Comparison of ENCODE assay signal across 13 cellular contexts in genomic region chr12:82019533-82019932, GRCh38.
DNase-seq lines count a peak whose midpoint lies in the region; ATAC-seq and TF ChIP-seq lines count a peak whose summit lies in the region.
"Had no signal": no experiment of that assay in that cellular context is flagged by ENCODE, and none has a peak within 500 bp of the region (broad histone marks: within the 10 kb centered on the region; RNA-seq: fewer than 3 reads in every experiment).

No MANE protein-coding gene starts in this region.

- H4K20me1 ChIP-seq in SK-N-SH (ENCODE audit: insufficient read depth) (no peaks in the 10 kb centered on the region), MM.1S (ENCODE audit: insufficient read depth, low read length) (no peaks in the 10 kb centered on the region), neural progenitor cell (ENCODE audit: low read depth) (no peaks in the 10 kb centered on the region)

- H3K27ac ChIP-seq in SK-N-SH (ENCODE audit: low read depth in 2 of 2, low read length in 1 of 2) (no peak overlapping the region), MM.1S (ENCODE audit: low read length) (no peak overlapping the region), neural progenitor cell (no peak overlapping the region)

- no peak overlapping the region for H3K27ac Mint-ChIP-seq in chondrocyte (ENCODE audit: unreplicated experiment)
- no peak overlapping the region for H3K27ac Mint-ChIP-seq in neural progenitor cell
- H3K27ac Mint-ChIP-seq: brain; stimulated activated naive CD8-positive, alpha-beta T cell treated with anti-CD3 and anti-CD28 coated beads, Interleukin-15, Interleukin-2, amounts not matched to agents 100 ng/mL and 50 ng/mL, for 24 hours; T-helper 1 cell treated with Interleukin-12 subunit alpha and Interleukin-12 subunit beta and Interleukin-4 antibody, amounts not matched to agents 30 μg/mL and 1 μg/mL, for 36 hours had no signal

- H3F3A ChIP-seq in SK-N-SH (replicated peaks; ENCODE audit: insufficient read depth) (no peaks in the 10 kb centered on the region), MM.1S (ENCODE audit: insufficient read depth, low read length) (no peaks in the 10 kb centered on the region), neural progenitor cell (ENCODE audit: low read depth) (no peaks in the 10 kb centered on the region)

- CTCF ChIA-PET in SK-N-SH (lab: Yijun Ruan, JAX) = no interaction called here

- TF ChIP-seq CTCF in SK-N-SH (IDR thresholded peaks at IDR 0.05) = peak; percentile 44
- TF ChIP-seq CTCF in MM.1S (IDR thresholded peaks at IDR 0.05; ENCODE audit: low read length) = peak; percentile 53
- TF ChIP-seq CTCF in chondrocyte (IDR thresholded peaks at IDR 0.05) = peak; percentile 53
- peak; percentile 54 for TF ChIP-seq CTCF in neural progenitor cell (IDR thresholded peaks at IDR 0.05)

- H3K27me3 Mint-ChIP-seq in chondrocyte (ENCODE audit: low read depth) = no peaks in the 10 kb centered on the region
- no peaks in the 10 kb centered on the region for H3K27me3 Mint-ChIP-seq in neural progenitor cell (ENCODE audit: insufficient read depth, low read depth)

- peaks cover 9% of the 10 kb centered on the region for H3K9me3 Mint-ChIP-seq in chondrocyte (ENCODE audit: low read depth)
- H3K9me3 Mint-ChIP-seq in neural progenitor cell = peaks cover 14% of the 10 kb centered on the region
- H3K9me3 Mint-ChIP-seq: T-helper 1 cell treated with Interleukin-12 subunit alpha and Interleukin-12 subunit beta and Interleukin-4 antibody, amounts not matched to agents 30 μg/mL and 1 μg/mL, for 36 hours had no signal

- H3K4me3 ChIP-seq in SK-N-SH (ENCODE audit: low read depth in 2 of 2, low read length in 1 of 2) (no peak overlapping the region), MM.1S (ENCODE audit: low read length) (no peak overlapping the region), neural progenitor cell (no peak overlapping the region)

- H3K4me2 ChIP-seq in SK-N-SH (no peak overlapping the region), MM.1S (ENCODE audit: low read depth, low read length) (no peak overlapping the region), neural progenitor cell (no peak overlapping the region)

- ATAC-seq in SK-N-SH treated with all-trans-retinoic acid at 6 μM for 48 hours = no peak
- ATAC-seq in HG02610 (IDR thresholded peaks at IDR 0.05; ENCODE audit: unreplicated experiment) = no peak

- no peak overlapping the region for H2AFZ ChIP-seq in SK-N-SH (ENCODE audit: low read depth)
- H2AFZ ChIP-seq in MM.1S (ENCODE audit: low read length) = no peak overlapping the region
- no peak overlapping the region for H2AFZ ChIP-seq in neural progenitor cell (replicated peaks)

- H3K9ac ChIP-seq in SK-N-SH (no peak overlapping the region), MM.1S (ENCODE audit: low read length) (no peak overlapping the region), neural progenitor cell (no peak overlapping the region)

- H3K9me2 ChIP-seq in SK-N-SH = no peaks in the 10 kb centered on the region
- H3K9me2 ChIP-seq in MM.1S (replicated peaks; ENCODE audit: insufficient read depth, low read length) = no peaks in the 10 kb centered on the region

- H3K36me3 ChIP-seq in SK-N-SH (replicated peaks in 1 of 2; ENCODE audit: control insufficient read depth in 1 of 2, insufficient read depth in 2 of 2, low read length in 1 of 2) (no peaks in the 10 kb centered on the region), MM.1S (replicated peaks; ENCODE audit: insufficient read depth, low read length) (no peaks in the 10 kb centered on the region), neural progenitor cell (no peaks in the 10 kb centered on the region)

- H3K79me2 ChIP-seq in SK-N-SH (ENCODE audit: insufficient read depth) (no peaks in the 10 kb centered on the region), MM.1S (ENCODE audit: low read length) (no peaks in the 10 kb centered on the region), neural progenitor cell (ENCODE audit: low read depth) (no peaks in the 10 kb centered on the region)

- POLR2A ChIA-PET in SK-N-SH (lab: Yijun Ruan, JAX) = no interaction called here

- H3K4me1 Mint-ChIP-seq in chondrocyte (ENCODE audit: low read depth) (no peaks in the 10 kb centered on the region), neural progenitor cell (peaks cover 4% of the 10 kb centered on the region)
- H3K4me1 Mint-ChIP-seq: brain had no signal

- H3K27me3 ChIP-seq in SK-N-SH (ENCODE audit: insufficient read depth) (no peaks in the 10 kb centered on the region), MM.1S (replicated peaks; ENCODE audit: insufficient read depth, low read length) (no peaks in the 10 kb centered on the region), neural progenitor cell (no peaks in the 10 kb centered on the region)

- DNase-seq in SK-N-SH (no peak), MM.1S (peak; percentile 34), chondrocyte (ENCODE audit: low spot score) (no peak), neural progenitor cell (ENCODE audit: low spot score) (peak; percentile 23), SIG-M5 treated with dmso at 0.1 percent for 504 hours (lab: John Stamatoyannopoulos, UW; ENCODE audit: unreplicated experiment) (no peak)
- DNase-seq in stimulated activated CD4-positive, alpha-beta T cell treated with anti-CD3 and anti-CD28 coated beads, Interleukin-4, amount 100 ng/mL, for 24 hours = no peak
- DNase-seq: posterior cingulate gyrus; stimulated activated CD4-positive, alpha-beta T cell treated with anti-CD3 and anti-CD28 coated beads, Interleukin-2, amount 100 ng/mL, for 24 hours had no signal

- H3K9me3 ChIP-seq in SK-N-SH (no peaks in the 10 kb centered on the region), MM.1S (replicated peaks; ENCODE audit: insufficient read depth, low read length) (no peaks in the 10 kb centered on the region), neural progenitor cell (ENCODE audit: low read depth) (no peaks in the 10 kb centered on the region)

- TF ChIP-seq EP300 in SK-N-SH (IDR thresholded peaks at IDR 0.05; ENCODE audit: borderline replicate concordance in 1 of 2, low read depth in 1 of 2, low read length in 1 of 2) = no peak

- no peaks in the 10 kb centered on the region for H3K36me3 Mint-ChIP-seq in chondrocyte (ENCODE audit: low read depth)
- no peaks in the 10 kb centered on the region for H3K36me3 Mint-ChIP-seq in neural progenitor cell
- H3K36me3 Mint-ChIP-seq: brain had no signal

- H3K4me3 Mint-ChIP-seq in chondrocyte (ENCODE audit: unreplicated experiment) (no peak overlapping the region), neural progenitor cell (no peak overlapping the region)
- H3K4me3 Mint-ChIP-seq: brain; stimulated activated naive CD8-positive, alpha-beta T cell treated with anti-CD3 and anti-CD28 coated beads, Interleukin-15, Interleukin-2, amounts not matched to agents 100 ng/mL and 50 ng/mL, for 24 hours; T-helper 1 cell treated with Interleukin-12 subunit alpha and Interleukin-12 subunit beta and Interleukin-4 antibody, amounts not matched to agents 30 μg/mL and 1 μg/mL, for 36 hours had no signal

- peak; percentile 30; the same call in 1 of the 2 replicates for TF ChIP-seq RAD21 in SK-N-SH (IDR thresholded peaks at IDR 0.05; ENCODE audit: low read length)

- H3K4me1 ChIP-seq in SK-N-SH (ENCODE audit: control insufficient read depth in 1 of 2, insufficient read depth in 2 of 2, low read depth in 1 of 2, low read length in 1 of 2) (no peaks in the 10 kb centered on the region), MM.1S (ENCODE audit: low read length) (0 out of 2 replicates have a peak, but pooled peaks cover 2% of the 10 kb centered on the region), neural progenitor cell (no peaks in the 10 kb centered on the region)

TF ChIP-seq in SK-N-SH, 30 proteins besides CTCF, POLR2A, EP300 and RAD21:
- TF ChIP-seq NRF1 (IDR thresholded peaks at IDR 0.05; ENCODE audit: low read depth, low read length) (no peak), TAF1 (IDR thresholded peaks at IDR 0.05; ENCODE audit: borderline replicate concordance, low read depth, low read length) (no peak), MEF2A (IDR thresholded peaks at IDR 0.05; ENCODE audit: borderline replicate concordance, low read depth) (no peak), TCF12 (IDR thresholded peaks at IDR 0.05) (no peak), SMC3 (IDR thresholded peaks at IDR 0.05; ENCODE audit: low read depth, low read length) (no peak), FOSL2 (IDR thresholded peaks at IDR 0.05; ENCODE audit: borderline replicate concordance, low read depth) (no peak), USF1 (IDR thresholded peaks at IDR 0.05; ENCODE audit: borderline replicate concordance, low read depth) (no peak)

TF ChIP-seq in SK-N-SH treated with all-trans-retinoic acid at 6 μM for 48 hours, 23 proteins besides CTCF, POLR2A, EP300 and RAD21 (continues in another document):
- no peak for TF ChIP-seq ISL1 (CRISPR knock-in tag; IDR thresholded peaks at IDR 0.05)
- TF ChIP-seq ZNF70 (CRISPR knock-in tag; IDR thresholded peaks at IDR 0.05) = no peak
- TF ChIP-seq OSR1 (CRISPR knock-in tag; IDR thresholded peaks at IDR 0.05) = no peak
- TF ChIP-seq PPARA (CRISPR knock-in tag; IDR thresholded peaks at IDR 0.05; ENCODE audit: borderline replicate concordance) = no peak
- no peak for TF ChIP-seq TOX (CRISPR knock-in tag; IDR thresholded peaks at IDR 0.05; ENCODE audit: borderline replicate concordance)
- TF ChIP-seq ZNF8 (CRISPR knock-in tag; IDR thresholded peaks at IDR 0.05) = no peak
- no peak for TF ChIP-seq SNAI2 (CRISPR knock-in tag; IDR thresholded peaks at IDR 0.05)
- no peak for TF ChIP-seq CSRNP3 (CRISPR knock-in tag; IDR thresholded peaks at IDR 0.05)

Comparison
In these comparisons a context has a peak if more than half of its experiments do, and no peak if none do; other contexts are left out.
1. DNase-seq: peak in MM.1S (single experiment) and neural progenitor cell (single experiment); none in SK-N-SH (single experiment), chondrocyte (single experiment), SIG-M5 treated with dmso at 0.1 percent for 504 hours (single experiment) and stimulated activated CD4-positive, alpha-beta T cell treated with anti-CD3 and anti-CD28 coated beads, Interleukin-4, amount 100 ng/mL, for 24 hours (single experiment).
2. Peak in every context shown above with its lines, with median percentiles within 50 percentile points of each other: CTCF ChIP-seq.